ENCODE assay signal across 22 cellular contexts in genomic region chr1:244365821-244366220, GRCh38.
DNase-seq lines count a peak whose midpoint lies in the region; ATAC-seq, FAIRE-seq and TF ChIP-seq lines count a peak whose summit lies in the region.
"Had no signal": no experiment of that assay in that cellular context is flagged by ENCODE, and none has a peak within 500 bp of the region (broad histone marks: within the 10 kb centered on the region; RNA-seq: fewer than 3 reads in every experiment).

No MANE protein-coding gene starts in this region.

- H3K27ac Mint-ChIP-seq in H9 (no peak overlapping the region), T-cell (no peak overlapping the region)

- H4K91ac ChIP-seq in H9 (ENCODE audit: insufficient read length, low read depth, low read length) = no peak overlapping the region
- no peak overlapping the region for H4K91ac ChIP-seq in H1 (replicated peaks; ENCODE audit: insufficient read length, low read length)
- no peak overlapping the region for H4K91ac ChIP-seq in mesenchymal stem cell (ENCODE audit: low read length)

- no peaks in the 10 kb centered on the region; a peak in 1 of 8 replicates for H3K36me3 ChIP-seq in H1 (ENCODE audit: control insufficient read depth in 2 of 4, insufficient read depth in 4 of 4, low read length in 3 of 4)
- H3K36me3 ChIP-seq in mesenchymal stem cell (ENCODE audit: control insufficient read depth in 1 of 2, insufficient read depth in 2 of 2, low read depth in 1 of 2, low read length in 2 of 2) = no peaks in the 10 kb centered on the region
- H3K36me3 ChIP-seq in stomach = no peaks in the 10 kb centered on the region

- intact Hi-C loops in stomach (cut with DNase I; ENCODE audit: low total_unique reads) = no loop called here

- H3K79me2 ChIP-seq in H9 (ENCODE audit: insufficient read depth, low read length) (no peaks in the 10 kb centered on the region), H1 (ENCODE audit: control insufficient read depth in 1 of 2, insufficient read depth in 2 of 2, low read length in 2 of 2) (no peaks in the 10 kb centered on the region)

- no peak for FAIRE-seq in H1 (lab: Jason Lieb, UNC)
- FAIRE-seq: GM19239 had no signal

- H2BK12ac ChIP-seq in H9 (ENCODE audit: insufficient read length, low read depth, low read length) (no peak overlapping the region), H1 (ENCODE audit: low read depth, low read length) (no peak overlapping the region), mesenchymal stem cell (ENCODE audit: low read length in 2 of 2) (no peak overlapping the region)

- peaks cover 30 to 41% of the 10 kb centered on the region in 2 experiments for H3K4me1 Mint-ChIP-seq in H9
- no peaks in the 10 kb centered on the region for H3K4me1 Mint-ChIP-seq in T-cell

- H2AK5ac ChIP-seq in H9 (ENCODE audit: insufficient read length, low read length) = no peak overlapping the region
- no peak overlapping the region for H2AK5ac ChIP-seq in H1 (ENCODE audit: low read depth, low read length)
- no peak overlapping the region for H2AK5ac ChIP-seq in mesenchymal stem cell (ENCODE audit: low read length, severe bottlenecking)

- H3K9me3 Mint-ChIP-seq in H9 (peaks cover 13 to 14% of the 10 kb centered on the region in 2 experiments), T-cell (peaks cover 6 to 12% (median 6%) of the 10 kb centered on the region in 3 donors)

- H2BK120ac ChIP-seq in H9 (ENCODE audit: low read depth, low read length, poor library complexity, severe bottlenecking) (no peak overlapping the region), H1 (replicated peaks; ENCODE audit: low read depth, low read length) (no peak overlapping the region), mesenchymal stem cell (ENCODE audit: low read depth, low read length) (no peak overlapping the region)

- no peaks in the 10 kb centered on the region for H3K9me3 ChIP-seq in H9 (ENCODE audit: control insufficient read depth, low read depth, low read length)
- H3K9me3 ChIP-seq in H1 (ENCODE audit: insufficient read depth in 2 of 2, low read depth in 1 of 2, low read length in 1 of 2) = peaks cover 0 to 4% of the 10 kb centered on the region in 2 experiments; a peak in 1 of 4 replicates
- H3K9me3 ChIP-seq in mesenchymal stem cell (ENCODE audit: control insufficient read depth, low read length) = no peaks in the 10 kb centered on the region
- no peaks in the 10 kb centered on the region for H3K9me3 ChIP-seq in stomach
- H3K9me3 ChIP-seq: SK-N-SH had no signal

- no peak overlapping the region for H3K4me3 ChIP-seq in H1 (ENCODE audit: extremely low read depth in 1 of 4, insufficient read depth in 2 of 4, low read depth in 3 of 4, low read length in 4 of 4)
- H3K4me3 ChIP-seq in mesenchymal stem cell (ENCODE audit: insufficient read depth in 1 of 2, low read depth in 1 of 2, low read length in 2 of 2) = no peak overlapping the region
- no peak overlapping the region for H3K4me3 ChIP-seq in stomach

- H3K79me1 ChIP-seq in H9 (ENCODE audit: insufficient read depth, low read depth, low read length, poor library complexity, severe bottlenecking) = no peaks in the 10 kb centered on the region
- no peaks in the 10 kb centered on the region for H3K79me1 ChIP-seq in H1 (ENCODE audit: low read depth, low read length)
- no peaks in the 10 kb centered on the region for H3K79me1 ChIP-seq in mesenchymal stem cell (replicated peaks; ENCODE audit: low read length, poor library complexity, severe bottlenecking)

- no peak overlapping the region for H3T11ph ChIP-seq in H9 (ENCODE audit: low read length)

- no peak overlapping the region for H2BK20ac ChIP-seq in H9 (ENCODE audit: low read depth, low read length, poor library complexity, severe bottlenecking)
- H2BK20ac ChIP-seq in H1 (ENCODE audit: low read length) = peak overlapping the region; percentile 75; the same call in 1 of the 2 replicates

- POLR2A ChIA-PET in H1 (lab: Charles Lee; ENCODE audit: partially characterized antibody) = no interaction called here
- POLR2A ChIA-PET in T-cell (lab: Charles Lee) = no interaction called here

- no peak overlapping the region for H3K14ac ChIP-seq in H9 (ENCODE audit: insufficient read depth, low read length)
- no peak overlapping the region for H3K14ac ChIP-seq in H1 (ENCODE audit: insufficient read length)
- no peak overlapping the region for H3K14ac ChIP-seq in mesenchymal stem cell (ENCODE audit: low read length in 2 of 2)

- H3K56ac ChIP-seq in H9 (ENCODE audit: insufficient read length, low read depth, low read length) = no peak overlapping the region
- H3K56ac ChIP-seq in H1 (replicated peaks; ENCODE audit: insufficient read length, low read depth, low read length) = no peak overlapping the region

- no CpG with 5 or more reads among the region's 7 CpGs for WGBS in H9 (ENCODE audit: extremely low coverage, insufficient read length, low lambda C conversion rate)
- 92% methylated on average over 7 of the region's 7 CpGs; no CpG with 5 or more reads in 1 of the 2 experiments for WGBS in H1 (ENCODE audit: extremely low coverage in 1 of 2, insufficient coverage in 1 of 2, insufficient read length in 1 of 2, insufficient replicate concordance in 2 of 2, low coverage in 1 of 2, low lambda C conversion rate in 2 of 2, missing lambda C conversion rate in 1 of 2), 2 experiments
- 36% methylated on average over 6 of the region's 7 CpGs for WGBS in mesenchymal stem cell
- WGBS in stomach, 5 donors = 46 to 77% (median 67%) methylated on average over 7 of the region's 7 CpGs

- no peak for TF ChIP-seq CTCF in H9 (conservative IDR thresholded peaks at IDR 0.05)
- TF ChIP-seq CTCF in H1 (IDR thresholded peaks at IDR 0.05; ENCODE audit: control extremely low read depth in 1 of 3, insufficient read depth in 1 of 3, low read depth in 1 of 3, low read length in 3 of 3) = no peak
- no peak for TF ChIP-seq CTCF in stomach (IDR thresholded peaks at IDR 0.05)

- H4K20me1 ChIP-seq in H9 (ENCODE audit: control insufficient read depth, insufficient read depth, insufficient read length) (no peaks in the 10 kb centered on the region), H1 (replicated peaks in 1 of 2; ENCODE audit: control insufficient read depth in 1 of 2, insufficient read depth in 2 of 2, low read length in 2 of 2) (no peaks in the 10 kb centered on the region)

- H3K18ac ChIP-seq in H9 (ENCODE audit: insufficient read length, low read depth, low read length) (no peak overlapping the region), H1 (ENCODE audit: extremely low read depth, low read length) (no peak overlapping the region), mesenchymal stem cell (ENCODE audit: low read depth in 1 of 2, low read length in 2 of 2) (no peak overlapping the region)

- H4K8ac ChIP-seq in H9 (replicated peaks; ENCODE audit: insufficient read length, low read depth, low read length) (no peak overlapping the region), H1 (ENCODE audit: extremely low read depth, insufficient read depth, low read length) (no peak overlapping the region), mesenchymal stem cell (ENCODE audit: low read length) (no peak overlapping the region)

- TF ChIP-seq RAD21 in H1 (IDR thresholded peaks at IDR 0.05 in 1 of 2, conservative IDR thresholded peaks at IDR 0.05 in 1 of 2; ENCODE audit: low read depth in 2 of 2, low read length in 2 of 2) = no peak

- H2BK5ac ChIP-seq in H9 (ENCODE audit: insufficient read length, low read length) (no peak overlapping the region), H1 (ENCODE audit: low read depth, low read length) (no peak overlapping the region), mesenchymal stem cell (ENCODE audit: low read depth, low read length, poor library complexity, severe bottlenecking) (no peak overlapping the region)

- CTCF ChIA-PET in H1 (lab: Charles Lee; ENCODE audit: partially characterized antibody) (interaction anchor here (1.2 kb wide), 1 partner anchor 64 kb away, joined by 3 read pairs; no protein-coding TSS in a partner anchor), T-cell (lab: Charles Lee) (no interaction called here)

- H2AFZ ChIP-seq in H9 (ENCODE audit: low read length) (no peak overlapping the region), H1 (ENCODE audit: low read length) (no peak overlapping the region), mesenchymal stem cell (ENCODE audit: low read depth, low read length) (no peak overlapping the region)

- DNase-seq in H9 = no peak
- DNase-seq in H1 (ENCODE audit: low read depth in 1 of 2, low spot score in 2 of 2) = no peak
- DNase-seq in mesenchymal stem cell = peak; percentile 70
- no peak for DNase-seq in stomach
- DNase-seq in T-cell = no peak
- DNase-seq in activated T-cell treated with anti-CD3 and anti-CD28 coated beads, Interleukin-2, amount 50 U/mL, for 1 hour = no peak
- DNase-seq: Calu3; DMS153; DND-41; Kasumi-1; NCI-H1105 treated with DMSO at 0.1 percent for 48 hours; NCI-H146; NCI-H2029; NCI-H446 treated with DMSO at 0.1 percent for 48 hours; NCI-H526; NCI-H82; NK-92 treated with Interleukin-12 subunit alpha and Interleukin-12 subunit beta, amount 100 ng/mL, for 24 hours; PC-3; SK-N-SH had no signal

- H3K23ac ChIP-seq in H9 (ENCODE audit: insufficient read length, low read depth, low read length) (no peak overlapping the region), H1 (ENCODE audit: insufficient read length) (no peak overlapping the region), mesenchymal stem cell (ENCODE audit: low read length in 2 of 2) (no peak overlapping the region)

- H3K23me2 ChIP-seq in H9 (ENCODE audit: insufficient read length, low read depth, low read length, poor library complexity, severe bottlenecking) (no peaks in the 10 kb centered on the region), H1 (ENCODE audit: low read depth, low read length) (no peaks in the 10 kb centered on the region)

- no peak for ATAC-seq in T-cell (replicated peaks in 1 of 4)
- no peak for ATAC-seq in HG03139 (IDR thresholded peaks at IDR 0.05; ENCODE audit: unreplicated experiment)
- ATAC-seq in HG03025 (IDR thresholded peaks at IDR 0.05; ENCODE audit: low FRiP score, unreplicated experiment) = no peak
- ATAC-seq: PC-3 had no signal

- H3K36me3 Mint-ChIP-seq in H9 (ENCODE audit: insufficient read depth in 1 of 3, low read depth in 3 of 3) (peaks cover 8 to 27% (median 12%) of the 10 kb centered on the region in 3 experiments; a peak in 6 of 7 replicates), T-cell (no peaks in the 10 kb centered on the region)

- H3K4me1 ChIP-seq in H9 (ENCODE audit: insufficient read depth, low read length) (peaks cover 7% of the 10 kb centered on the region; the same call in 1 of the 2 replicates), H1 (replicated peaks in 1 of 4; ENCODE audit: control insufficient read depth in 3 of 4, insufficient read depth in 4 of 4, low read length in 3 of 4) (peaks cover 2 to 10% (median 8%) of the 10 kb centered on the region in 4 experiments; a peak in 6 of 7 replicates), mesenchymal stem cell (ENCODE audit: control insufficient read depth, insufficient read depth, low read depth, low read length) (peaks cover 2% of the 10 kb centered on the region), stomach (peaks cover 0 to 12% (median 0%) of the 10 kb centered on the region in 4 donors)

- H4K5ac ChIP-seq in H9 (ENCODE audit: insufficient read length, low read depth, low read length) = peak overlapping the region; percentile 33
- H4K5ac ChIP-seq in H1 (ENCODE audit: insufficient read length, low read depth, low read length) = no peak overlapping the region

- H3K4ac ChIP-seq in H9 (ENCODE audit: low read depth, low read length) (no peak overlapping the region), H1 (replicated peaks; ENCODE audit: insufficient read length, low read depth, low read length) (no peak overlapping the region), mesenchymal stem cell (ENCODE audit: low read depth in 1 of 2, low read length in 2 of 2) (no peak overlapping the region)

- H3K27me3 Mint-ChIP-seq in H9 (ENCODE audit: low read depth) (no peaks in the 10 kb centered on the region), T-cell (no peaks in the 10 kb centered on the region)

- no peak overlapping the region for H3K4me3 Mint-ChIP-seq in H9
- H3K4me3 Mint-ChIP-seq in T-cell = no peak overlapping the region

- H2BK15ac ChIP-seq in H9 (ENCODE audit: low read depth, low read length) (no peak overlapping the region), H1 (ENCODE audit: low read length) (peak overlapping the region; percentile 65; the same call in 1 of the 2 replicates), mesenchymal stem cell (ENCODE audit: low read depth, poor library complexity, severe bottlenecking) (no peak overlapping the region)

- H3K9ac ChIP-seq in H9 (ENCODE audit: extremely low read depth, insufficient read length, low read length) = no peak overlapping the region
- H3K9ac ChIP-seq in H1 (replicated peaks in 1 of 4; ENCODE audit: extremely low read depth in 1 of 4, low read depth in 3 of 4, low read length in 3 of 4) = no peak overlapping the region
- peak overlapping the region; percentile 0 for H3K9ac ChIP-seq in mesenchymal stem cell (ENCODE audit: low read length)
- H3K9ac ChIP-seq: SK-N-SH had no signal

- no peak overlapping the region for H3K4me2 ChIP-seq in H9 (ENCODE audit: insufficient read depth, insufficient read length, low read length)
- H3K4me2 ChIP-seq in H1 (ENCODE audit: insufficient read depth in 1 of 2, low read depth in 2 of 2, low read length in 2 of 2) = no peak overlapping the region
- no peak overlapping the region for H3K4me2 ChIP-seq in mesenchymal stem cell (ENCODE audit: low read length, poor library complexity, severe bottlenecking)
- H3K4me2 ChIP-seq: SK-N-SH had no signal

- no peaks in the 10 kb centered on the region for H3K27me3 ChIP-seq in H9 (ENCODE audit: insufficient read depth, low read length)
- no peaks in the 10 kb centered on the region for H3K27me3 ChIP-seq in H1 (replicated peaks in 1 of 4; ENCODE audit: control insufficient read depth in 3 of 4, extremely low read depth in 1 of 4, insufficient read depth in 3 of 4, low read length in 3 of 4)
- H3K27me3 ChIP-seq in mesenchymal stem cell (ENCODE audit: control insufficient read depth in 1 of 2, insufficient read depth in 1 of 2, low read length in 2 of 2) = no peaks in the 10 kb centered on the region
- H3K27me3 ChIP-seq in stomach = no peaks in the 10 kb centered on the region

- H3K27ac ChIP-seq in H9 (ENCODE audit: insufficient read length, low read depth, low read length) (no peak overlapping the region), H1 (ENCODE audit: low read depth, low read length) (no peak overlapping the region), mesenchymal stem cell (ENCODE audit: low read length, poor library complexity, severe bottlenecking) (no peak overlapping the region), stomach (peak overlapping the region in 4 of 5 donors; percentile 13 to 45 (median 32))

- TF ChIP-seq EP300 in H1 (IDR thresholded peaks at IDR 0.05; ENCODE audit: borderline replicate concordance in 1 of 2, low read depth in 2 of 2, low read length in 2 of 2) (no peak), stomach (IDR thresholded peaks at IDR 0.05) (no peak)

- no peak for TF ChIP-seq POLR2A in H1 (IDR thresholded peaks at IDR 0.05; ENCODE audit: control extremely low read depth in 1 of 2, low read depth in 2 of 2, low read length in 2 of 2)
- TF ChIP-seq POLR2A in stomach (IDR thresholded peaks at IDR 0.05) = no peak

Comparison
In these comparisons a context has a peak if more than half of its experiments do, and no peak if none do; other contexts are left out.
1. H3K27ac ChIP-seq: peak in stomach (4 of 5); none in H9 (single experiment), H1 (single experiment) and mesenchymal stem cell (single experiment).